Comparison of ENCODE assay signal across 8 cellular contexts in the genomic region with DNA sequence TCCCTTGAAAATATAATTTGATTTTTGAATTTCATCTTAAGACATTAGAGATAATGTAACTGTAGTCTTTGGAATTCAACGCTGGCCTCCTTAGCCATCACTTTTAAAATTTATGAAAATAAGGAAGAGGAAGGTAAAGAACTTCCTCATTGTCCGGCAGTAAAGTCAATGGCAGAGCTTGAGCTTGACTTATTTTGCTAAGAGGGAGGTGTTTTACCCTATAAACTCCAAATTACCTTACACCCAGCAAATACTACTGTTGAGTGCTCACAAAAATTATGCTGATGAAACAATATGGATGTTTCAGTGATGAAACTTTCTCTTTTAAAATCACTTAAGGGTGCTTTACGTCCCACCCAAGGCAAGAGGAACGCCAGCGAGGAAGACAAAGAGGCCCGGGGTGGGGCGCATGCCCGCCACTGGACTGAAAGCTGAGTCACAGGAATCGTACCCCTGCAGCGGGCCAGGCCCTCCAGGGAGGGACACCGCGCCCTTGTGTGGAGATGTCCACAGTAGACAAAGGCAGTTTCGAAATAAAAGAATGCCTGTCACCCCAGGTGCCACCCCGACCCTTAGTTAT. TPM values are rescaled to one million over a fixed set of nuclear protein-coding genes. Genes with fewer than 3 reads are reported as not detected.
DNase-seq lines count a peak whose midpoint lies in the region; ATAC-seq lines count a peak whose summit lies in the region.

No MANE protein-coding gene starts in this region.

- H3K9ac ChIP-seq in trophoblast cell (ENCODE audit: low read length) = no peak overlapping the region

- H2BK120ac ChIP-seq in trophoblast cell (ENCODE audit: insufficient read depth, low read length, poor library complexity) = peak overlapping the region; percentile 73

- no peaks in the 10 kb centered on the region for H3K27me3 ChIP-seq in trophoblast cell (ENCODE audit: insufficient read depth, low read length)

- peaks cover 14% of the 10 kb centered on the region for H3K79me2 ChIP-seq in trophoblast cell (ENCODE audit: control insufficient read depth, insufficient read depth, low read length, poor library complexity)

- ATAC-seq in left cardiac atrium (peak; percentile 42 to 66), HG03342 (IDR thresholded peaks at IDR 0.05; ENCODE audit: unreplicated experiment) (no peak)

- H3K23ac ChIP-seq in trophoblast cell (ENCODE audit: low read length) = no peak overlapping the region

- 0 to 12% (median 9%) methylated on average over 14 of the region's 14 CpGs for WGBS in adipose tissue, 3 donors
- WGBS in trophoblast cell (ENCODE audit: extremely low coverage, insufficient coverage, insufficient read length) = no CpG with 5 or more reads among the region's 14 CpGs

- intact Hi-C loops in left cardiac atrium (cut with DNase I) = loop anchor here (5.0 to 10.0 kb wide), 2 partner anchors 148 to 510 kb away; no protein-coding TSS in a partner anchor

- no peaks in the 10 kb centered on the region for H3K36me3 ChIP-seq in trophoblast cell (ENCODE audit: control insufficient read depth in 1 of 2, insufficient read depth in 2 of 2, low read length in 2 of 2)

- H3K9me3 ChIP-seq in trophoblast cell (ENCODE audit: insufficient read depth, low read depth, low read length) = no peaks in the 10 kb centered on the region

- peak overlapping the region; percentile 67 for H4K8ac ChIP-seq in trophoblast cell (ENCODE audit: low read depth, low read length)

- H3K27ac ChIP-seq in adipose tissue (ENCODE audit: low read depth, low read length) (peak overlapping the region; percentile 75), trophoblast cell (ENCODE audit: low read depth, low read length) (peak overlapping the region; percentile 44)

- peak overlapping the region; percentile 72 for H4K12ac ChIP-seq in trophoblast cell (ENCODE audit: low read depth, low read length)

- H3K14ac ChIP-seq in trophoblast cell (ENCODE audit: low read length) = peak overlapping the region; percentile 44

- peak overlapping the region; percentile 44 for H2BK12ac ChIP-seq in trophoblast cell (ENCODE audit: low read length)

- no peaks in the 10 kb centered on the region for H3K4me1 ChIP-seq in trophoblast cell (ENCODE audit: control insufficient read depth in 1 of 2, insufficient read depth in 2 of 2, low read length in 2 of 2)

- H3K4ac ChIP-seq in trophoblast cell (ENCODE audit: low read depth, low read length) = no peak overlapping the region

- DNase-seq in activated T-cell treated with anti-CD3 and anti-CD28 coated beads, Interleukin-2, amount 50 U/mL, for 1 hour = peak; percentile 62
- no peak for DNase-seq in activated T-cell treated with anti-CD3 and anti-CD28 coated beads for 4 hours
- DNase-seq in OCI-M1 (lab: John Stamatoyannopoulos, UW) = peak; percentile 84
- DNase-seq in left cardiac atrium = peak; percentile 70
- DNase-seq in trophoblast cell = no peak
- no peak for DNase-seq in HPDE6-E6E7 (ENCODE audit: extremely low spot score)

- H2AFZ ChIP-seq in trophoblast cell (ENCODE audit: insufficient read depth, low read length, poor library complexity) = peak overlapping the region; percentile 54

- H2BK5ac ChIP-seq in trophoblast cell (ENCODE audit: low read depth, low read length, poor library complexity) = peak overlapping the region; percentile 68

- no peak overlapping the region for H3K18ac ChIP-seq in trophoblast cell (ENCODE audit: low read length)

- no peak overlapping the region for H2AK5ac ChIP-seq in trophoblast cell (ENCODE audit: low read length)

- H3K4me3 ChIP-seq in trophoblast cell (ENCODE audit: low read depth, low read length) = no peak overlapping the region

- peak overlapping the region; percentile 80 for H4K91ac ChIP-seq in trophoblast cell (ENCODE audit: low read depth, low read length)

- H3K79me1 ChIP-seq in trophoblast cell (ENCODE audit: low read length) = peaks cover 16% of the 10 kb centered on the region

- peak overlapping the region; percentile 58 for H3K4me2 ChIP-seq in trophoblast cell (ENCODE audit: low read length)

RNA-seq across cellular contexts. Expression of gene TMSB4X, which starts 0.6 kb away (rescaled TPM):
- over 10,000 TPM in 1 of 3 donors, 1,000 to 10,000 TPM in 2; 1,590 to 13,149 (median 4,716) TPM for polyA plus RNA-seq in adipose tissue
- 1,000 to 10,000 TPM; 1,546 to 1,715 TPM for total RNA-seq in left cardiac atrium
- 2,127 and 2,260 TPM in 2 replicates for polyA plus RNA-seq in trophoblast cell (2013)

Comparison
In these comparisons a context has a peak if more than half of its experiments do, and no peak if none do; other contexts are left out.
1. DNase-seq: peak in activated T-cell treated with anti-CD3 and anti-CD28 coated beads, Interleukin-2, amount 50 U/mL, for 1 hour (single experiment), OCI-M1 (single experiment) and left cardiac atrium (single experiment); none in activated T-cell treated with anti-CD3 and anti-CD28 coated beads for 4 hours (single experiment), trophoblast cell (0 of 2) and HPDE6-E6E7 (single experiment).